In genomic region chr3:128845695-128846491, GRCh38 we compare ENCODE assay signal across 1 cellular context.
TF ChIP-seq lines count a peak whose summit lies in the region.

No MANE protein-coding gene starts in this region.

TF ChIP-seq in K562, 482 proteins besides CTCF, POLR2A, EP300 and RAD21 (continued from another document):
- TF ChIP-seq STAT5A (IDR thresholded peaks at IDR 0.05; ENCODE audit: borderline replicate concordance, low read length) (no peak), RBBP5 (IDR thresholded peaks at IDR 0.05; ENCODE audit: borderline replicate concordance, insufficient read depth, low read length, poor library complexity, severe bottlenecking) (no peak), SP1 (CRISPR knock-in tag; IDR thresholded peaks at IDR 0.05) (peak; percentile 65), SMARCA4 (IDR thresholded peaks at IDR 0.05) (0 out of 2 replicates have a peak, but pooled peaks have one; percentile 31), C11orf30 (IDR thresholded peaks at IDR 0.05; ENCODE audit: low read depth) (no peak), NR0B1 (IDR thresholded peaks at IDR 0.05; ENCODE audit: partially characterized antibody) (no peak), GABPA (tag; conservative IDR thresholded peaks at IDR 0.05; ENCODE audit: low read depth) (no peak), ESRRB (CRISPR knock-in tag; IDR thresholded peaks at IDR 0.05; ENCODE audit: borderline replicate concordance) (no peak), TEAD1 (CRISPR knock-in tag; IDR thresholded peaks at IDR 0.05) (0 out of 4 replicates have a peak, but pooled peaks of 1 of the 2 experiments have one; percentile 42), POLR2AphosphoS5 (IDR thresholded peaks at IDR 0.05; ENCODE audit: control insufficient read depth, insufficient read depth, low read depth, low read length) (no peak), PCBP1 (IDR thresholded peaks at IDR 0.05; ENCODE audit: low read depth, low read length, poor library complexity, severe bottlenecking) (no peak), MCM3 (IDR thresholded peaks at IDR 0.05) (no peak), RFX1 (IDR thresholded peaks at IDR 0.05) (peak; percentile 87), SRSF1 (IDR thresholded peaks at IDR 0.05; ENCODE audit: low read depth, low read length) (no peak), NONO (IDR thresholded peaks at IDR 0.05; ENCODE audit: low read depth in 2 of 2, low read length in 1 of 2) (0 out of 4 replicates have a peak, but pooled peaks of 1 of the 2 experiments have one; percentile 42), ATF3 (IDR thresholded peaks at IDR 0.05) (no peak), ATF3 (CRISPR knock-in tag; conservative IDR thresholded peaks at IDR 0.05) (no peak), NUFIP1 (IDR thresholded peaks at IDR 0.05; ENCODE audit: partially characterized antibody) (no peak), CBX8 (IDR thresholded peaks at IDR 0.05; ENCODE audit: borderline replicate concordance, extremely low read depth, low read depth, low read length, poor library complexity, severe bottlenecking) (no peak), CREB5 (CRISPR knock-in tag; IDR thresholded peaks at IDR 0.05) (no peak), ZNF23 (CRISPR knock-in tag; IDR thresholded peaks at IDR 0.05) (no peak), CREBBP (IDR thresholded peaks at IDR 0.05; ENCODE audit: low read depth, low read length) (no peak), MTA1 (IDR thresholded peaks at IDR 0.05; ENCODE audit: borderline replicate concordance) (no peak), TCF7 (IDR thresholded peaks at IDR 0.05; ENCODE audit: borderline replicate concordance) (no peak), EWSR1 (IDR thresholded peaks at IDR 0.05; ENCODE audit: borderline replicate concordance, low read depth, partially characterized antibody) (no peak), CBFA2T2 (conservative IDR thresholded peaks at IDR 0.05) (no peak), BACH1 (tag; IDR thresholded peaks at IDR 0.05) (no peak), RHOXF2B (CRISPR knock-in tag; conservative IDR thresholded peaks at IDR 0.05) (no peak), KDM2B (CRISPR knock-in tag; IDR thresholded peaks at IDR 0.05) (no peak), SNRNP70 (optimal IDR thresholded peaks at IDR 0.05; ENCODE audit: low read depth, low read length) (no peak), PURB (CRISPR knock-in tag; IDR thresholded peaks at IDR 0.05; ENCODE audit: low read depth) (no peak), GTF2B (IDR thresholded peaks at IDR 0.05; ENCODE audit: extremely low read depth, insufficient read length) (no peak)
- TF ChIP-seq, protein P1, sequence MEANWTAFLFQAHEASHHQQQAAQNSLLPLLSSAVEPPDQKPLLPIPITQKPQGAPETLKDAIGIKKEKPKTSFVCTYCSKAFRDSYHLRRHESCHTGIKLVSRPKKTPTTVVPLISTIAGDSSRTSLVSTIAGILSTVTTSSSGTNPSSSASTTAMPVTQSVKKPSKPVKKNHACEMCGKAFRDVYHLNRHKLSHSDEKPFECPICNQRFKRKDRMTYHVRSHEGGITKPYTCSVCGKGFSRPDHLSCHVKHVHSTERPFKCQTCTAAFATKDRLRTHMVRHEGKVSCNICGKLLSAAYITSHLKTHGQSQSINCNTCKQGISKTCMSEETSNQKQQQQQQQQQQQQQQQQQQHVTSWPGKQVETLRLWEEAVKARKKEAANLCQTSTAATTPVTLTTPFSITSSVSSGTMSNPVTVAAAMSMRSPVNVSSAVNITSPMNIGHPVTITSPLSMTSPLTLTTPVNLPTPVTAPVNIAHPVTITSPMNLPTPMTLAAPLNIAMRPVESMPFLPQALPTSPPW (CRISPR knock-in tag; IDR thresholded peaks at IDR 0.05): peak; percentile 71
